ENCODE assay signal across 16 cellular contexts in the genomic region with DNA sequence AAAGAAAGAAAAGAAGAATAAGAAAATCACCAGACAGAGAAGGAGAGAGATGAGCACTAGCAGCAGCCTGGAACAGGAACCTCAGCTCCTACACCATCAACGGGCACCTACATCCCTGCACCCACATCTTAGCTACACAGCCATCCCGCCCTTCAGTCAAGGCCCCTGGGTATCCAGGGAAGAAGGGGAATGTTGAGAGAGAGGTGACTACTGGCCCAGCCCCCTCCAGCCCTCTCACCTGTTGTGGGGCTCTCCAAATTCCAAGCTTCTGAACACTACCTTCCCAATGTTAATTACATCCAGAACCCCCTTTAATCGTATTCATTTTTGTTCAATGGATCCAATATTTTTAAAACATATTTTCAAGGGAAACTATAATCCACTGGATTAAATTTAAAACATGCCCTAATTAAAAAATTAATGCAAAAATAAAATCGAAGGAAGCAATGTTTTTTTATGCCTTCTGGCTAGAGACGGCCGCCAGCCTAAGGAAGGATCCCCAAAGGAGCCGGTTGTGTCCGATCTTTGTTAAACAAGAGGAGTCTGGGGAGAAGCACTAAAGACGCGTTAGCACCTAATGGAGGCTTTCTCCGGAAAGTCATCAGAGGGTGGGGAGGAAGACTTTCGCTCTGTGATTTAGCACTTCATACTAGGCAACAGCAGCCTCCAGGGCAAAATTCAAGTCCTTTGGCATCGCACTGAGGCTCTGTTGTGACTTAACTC. TPM values are rescaled to one million over a fixed set of nuclear protein-coding genes. Genes with fewer than 3 reads are reported as not detected.
DNase-seq lines count a peak whose midpoint lies in the region; ATAC-seq and TF ChIP-seq lines count a peak whose summit lies in the region.
"Had no signal": no experiment of that assay in that cellular context is flagged by ENCODE, and none has a peak within 500 bp of the region (broad histone marks: within the 10 kb centered on the region; RNA-seq: fewer than 3 reads in every experiment).

No MANE protein-coding gene starts in this region.

- no peaks in the 10 kb centered on the region for H3K79me1 ChIP-seq in trophoblast cell (ENCODE audit: low read length)

- H3K4me3 ChIP-seq in MM.1S (ENCODE audit: low read length) (0 out of 2 replicates have a peak overlapping the region, but pooled peaks have one; percentile 14), trophoblast cell (ENCODE audit: low read depth, low read length) (no peak overlapping the region), body of pancreas (no peak overlapping the region)
- H3K4me3 ChIP-seq: lung, SJSA1 had no signal

- no peak overlapping the region for H2BK12ac ChIP-seq in trophoblast cell (ENCODE audit: low read length)

- no peaks in the 10 kb centered on the region for H3K27me3 Mint-ChIP-seq in activated CD8-positive, alpha-beta memory T cell treated with anti-CD3 and anti-CD28 coated beads, Interleukin-2, amount 10 ng/mL, durations not matched to agents 7 days and 5 days
- H3K27me3 Mint-ChIP-seq in central memory CD8-positive, alpha-beta T cell = no peaks in the 10 kb centered on the region

- H2AK5ac ChIP-seq in trophoblast cell (ENCODE audit: low read length) = no peak overlapping the region

- H3K18ac ChIP-seq in trophoblast cell (ENCODE audit: low read length) = peak overlapping the region; percentile 72

- H3K14ac ChIP-seq in trophoblast cell (ENCODE audit: low read length) = no peak overlapping the region

- CTCF ChIA-PET in activated CD8-positive, alpha-beta memory T cell treated with anti-CD3 and anti-CD28 coated beads, Interleukin-2, amount 10 ng/mL, durations not matched to agents 7 days and 5 days (lab: Charles Lee) = interaction anchor here (0.9 to 1.3 kb wide), 2 partner anchors 12 to 62 kb away, joined by 3 to 6 read pairs; no protein-coding TSS in a partner anchor

- peak overlapping the region; percentile 76 for H3K4me3 Mint-ChIP-seq in activated CD8-positive, alpha-beta memory T cell treated with anti-CD3 and anti-CD28 coated beads, Interleukin-2, amount 10 ng/mL, durations not matched to agents 7 days and 5 days
- peak overlapping the region; percentile 62 for H3K4me3 Mint-ChIP-seq in central memory CD8-positive, alpha-beta T cell

- H3K9ac ChIP-seq in MM.1S (ENCODE audit: low read length) (peak overlapping the region; percentile 28; the same call in 1 of the 2 replicates), trophoblast cell (ENCODE audit: low read length) (no peak overlapping the region)

- no peak overlapping the region for H3K4ac ChIP-seq in trophoblast cell (ENCODE audit: low read depth, low read length)

- no peak for TF ChIP-seq POLR2A in body of pancreas (IDR thresholded peaks at IDR 0.05)

- peaks cover 19% of the 10 kb centered on the region for H3F3A ChIP-seq in MM.1S (ENCODE audit: insufficient read depth, low read length)

- H3K9me3 Mint-ChIP-seq in activated CD8-positive, alpha-beta memory T cell treated with anti-CD3 and anti-CD28 coated beads, Interleukin-2, amount 10 ng/mL, durations not matched to agents 7 days and 5 days (ENCODE audit: low read depth) = no peaks in the 10 kb centered on the region
- no peaks in the 10 kb centered on the region for H3K9me3 Mint-ChIP-seq in central memory CD8-positive, alpha-beta T cell

- no peak overlapping the region for H2AFZ ChIP-seq in MM.1S (ENCODE audit: low read length)
- H2AFZ ChIP-seq in trophoblast cell (ENCODE audit: insufficient read depth, low read length, poor library complexity) = no peak overlapping the region

- peaks cover 12% of the 10 kb centered on the region; the same call in 1 of the 2 replicates for H3K36me3 ChIP-seq in MM.1S (replicated peaks; ENCODE audit: insufficient read depth, low read length)
- peaks cover 2 to 15% of the 10 kb centered on the region in 2 experiments for H3K36me3 ChIP-seq in trophoblast cell (ENCODE audit: control insufficient read depth in 1 of 2, insufficient read depth in 2 of 2, low read length in 2 of 2)
- no peaks in the 10 kb centered on the region for H3K36me3 ChIP-seq in body of pancreas (replicated peaks in 1 of 2; ENCODE audit: insufficient read depth in 1 of 2, low read depth in 2 of 2)

- H3K4me2 ChIP-seq in MM.1S (ENCODE audit: low read depth, low read length) = peak overlapping the region; percentile 42
- no peak overlapping the region for H3K4me2 ChIP-seq in trophoblast cell (ENCODE audit: low read length)

- H4K91ac ChIP-seq in trophoblast cell (ENCODE audit: low read depth, low read length) = no peak overlapping the region

- H2BK5ac ChIP-seq in trophoblast cell (ENCODE audit: low read depth, low read length, poor library complexity) = no peak overlapping the region

- H3K27me3 ChIP-seq in MM.1S (replicated peaks; ENCODE audit: insufficient read depth, low read length) (no peaks in the 10 kb centered on the region), trophoblast cell (ENCODE audit: insufficient read depth, low read length) (no peaks in the 10 kb centered on the region), body of pancreas (no peaks in the 10 kb centered on the region)
- H3K27me3 ChIP-seq: brain microvascular endothelial cell, SJSA1 had no signal

- no peak overlapping the region for H4K8ac ChIP-seq in trophoblast cell (ENCODE audit: low read depth, low read length)

- peaks cover 26% of the 10 kb centered on the region for H4K20me1 ChIP-seq in MM.1S (ENCODE audit: insufficient read depth, low read length)

- H3K4me1 ChIP-seq in MM.1S (ENCODE audit: low read length) (peaks cover 43% of the 10 kb centered on the region), trophoblast cell (ENCODE audit: control insufficient read depth in 1 of 2, insufficient read depth in 2 of 2, low read length in 2 of 2) (peaks cover 0 to 2% of the 10 kb centered on the region in 2 experiments), body of pancreas (peaks cover 8% of the 10 kb centered on the region)

- H3K9me2 ChIP-seq in MM.1S (replicated peaks; ENCODE audit: insufficient read depth, low read length) = no peaks in the 10 kb centered on the region

- H3K9me3 ChIP-seq in MM.1S (replicated peaks; ENCODE audit: insufficient read depth, low read length) (no peaks in the 10 kb centered on the region), trophoblast cell (ENCODE audit: insufficient read depth, low read depth, low read length) (no peaks in the 10 kb centered on the region), body of pancreas (no peaks in the 10 kb centered on the region)
- H3K9me3 ChIP-seq: SJSA1 had no signal

- H3K27ac ChIP-seq in MM.1S (ENCODE audit: low read length) (peak overlapping the region; percentile 76; the same call in 1 of the 2 replicates), trophoblast cell (ENCODE audit: low read depth, low read length) (no peak overlapping the region), body of pancreas (no peak overlapping the region)
- H3K27ac ChIP-seq: brain microvascular endothelial cell, SJSA1 had no signal

- TF ChIP-seq CTCF in MM.1S (IDR thresholded peaks at IDR 0.05; ENCODE audit: low read length) (no peak), body of pancreas (IDR thresholded peaks at IDR 0.05) (no peak)

- intact Hi-C loops in sciatic nerve (cut with DNase I) = no loop called here
- intact Hi-C loops in body of pancreas (cut with DNase I) = no loop called here
- intact Hi-C loops in head of caudate nucleus (cut with DNase I) = loop anchor here (10.0 kb wide), 1 partner anchor 66 kb away; the partner anchor contains the start of gene TFIP11

- no peak overlapping the region for H4K12ac ChIP-seq in trophoblast cell (ENCODE audit: low read depth, low read length)

- DNase-seq in activated CD8-positive, alpha-beta memory T cell treated with anti-CD3 and anti-CD28 coated beads, Interleukin-2, amount 10 ng/mL, durations not matched to agents 7 days and 5 days = no peak
- no peak for DNase-seq in activated CD8-positive, alpha-beta memory T cell treated with anti-CD3 and anti-CD28 coated beads, Interleukin-2, amount 50 U/mL, for 4 hours
- DNase-seq in MM.1S (no peak), trophoblast cell (no peak), sciatic nerve (ENCODE audit: low spot score) (no peak), body of pancreas (no peak), head of caudate nucleus (no peak)
- no peak for DNase-seq in central memory CD8-positive, alpha-beta T cell (ENCODE audit: low spot score in 2 of 2)
- DNase-seq: brain microvascular endothelial cell, DMS53, NCI-H1092, substantia nigra had no signal

- peak overlapping the region; percentile 98 for H3K27ac Mint-ChIP-seq in activated CD8-positive, alpha-beta memory T cell treated with anti-CD3 and anti-CD28 coated beads, Interleukin-2, amount 10 ng/mL, durations not matched to agents 7 days and 5 days
- peak overlapping the region; percentile 79 for H3K27ac Mint-ChIP-seq in central memory CD8-positive, alpha-beta T cell (ENCODE audit: low read depth)

- peaks cover 99% of the 10 kb centered on the region for H3K79me2 ChIP-seq in MM.1S (ENCODE audit: low read length)
- H3K79me2 ChIP-seq in trophoblast cell (ENCODE audit: control insufficient read depth, insufficient read depth, low read length, poor library complexity) = no peaks in the 10 kb centered on the region

- no CpG with 5 or more reads among the region's 13 CpGs for WGBS in trophoblast cell (ENCODE audit: extremely low coverage, insufficient coverage, insufficient read length)
- WGBS in body of pancreas, 2 donors = 79 to 82% methylated on average over 13 of the region's 13 CpGs

- H3K36me3 Mint-ChIP-seq in activated CD8-positive, alpha-beta memory T cell treated with anti-CD3 and anti-CD28 coated beads, Interleukin-2, amount 10 ng/mL, durations not matched to agents 7 days and 5 days = peaks cover 40% of the 10 kb centered on the region
- peaks cover 52% of the 10 kb centered on the region for H3K36me3 Mint-ChIP-seq in central memory CD8-positive, alpha-beta T cell (ENCODE audit: insufficient read depth)

- ATAC-seq in activated CD8-positive, alpha-beta memory T cell treated with anti-CD3 and anti-CD28 coated beads, Interleukin-2, amount 10 ng/mL, durations not matched to agents 7 days and 5 days = no peak
- ATAC-seq in central memory CD8-positive, alpha-beta T cell (replicated peaks; ENCODE audit: extremely low read depth, poor library complexity, severe bottlenecking) = no peak
- ATAC-seq in sciatic nerve (no peak), body of pancreas (no peak)

- no peak overlapping the region for H3K23ac ChIP-seq in trophoblast cell (ENCODE audit: low read length)

- peaks cover 71% of the 10 kb centered on the region for H3K4me1 Mint-ChIP-seq in activated CD8-positive, alpha-beta memory T cell treated with anti-CD3 and anti-CD28 coated beads, Interleukin-2, amount 10 ng/mL, durations not matched to agents 7 days and 5 days
- H3K4me1 Mint-ChIP-seq in central memory CD8-positive, alpha-beta T cell = peaks cover 66% of the 10 kb centered on the region

- H2BK120ac ChIP-seq in trophoblast cell (ENCODE audit: insufficient read depth, low read length, poor library complexity) = no peak overlapping the region

RNA-seq across cellular contexts. Expression of gene TPST2, which starts 9.5 kb away (rescaled TPM):
- 10 to 100 TPM; 61.6 to 81.6 TPM for total RNA-seq in activated CD8-positive, alpha-beta memory T cell treated with anti-CD3 and anti-CD28 coated beads, Interleukin-2, amount 10 ng/mL, durations not matched to agents 7 days and 5 days
- polyA plus RNA-seq in trophoblast cell (2013) = 19.1 and 19.8 TPM in 2 replicates
- 26.6 TPM for total RNA-seq in sciatic nerve
- 100 to 1,000 TPM; 547 to 586 TPM for total RNA-seq in body of pancreas

RNA-seq across cellular contexts. Expression of gene CRYBB1, which starts 37.4 kb away (rescaled TPM):
- total RNA-seq in activated CD8-positive, alpha-beta memory T cell treated with anti-CD3 and anti-CD28 coated beads, Interleukin-2, amount 10 ng/mL, durations not matched to agents 7 days and 5 days = under 1 TPM in 1 of 2 experiments, not detected in 1; 0.38 TPM
- not detected in 2 replicates for polyA plus RNA-seq in trophoblast cell (2013)
- 0.76 TPM for total RNA-seq in sciatic nerve
- total RNA-seq in body of pancreas = under 1 TPM in 1 of 2 donors, not detected in 1; 0.52 TPM
- total RNA-seq: HT1080, SJSA1 had no signal

RNA-seq across cellular contexts. Expression of gene CRYBA4, which starts 41.4 kb away (rescaled TPM):
- total RNA-seq in activated CD8-positive, alpha-beta memory T cell treated with anti-CD3 and anti-CD28 coated beads, Interleukin-2, amount 10 ng/mL, durations not matched to agents 7 days and 5 days = under 1 TPM in 1 of 2 experiments, not detected in 1; 0.38 TPM
- polyA plus RNA-seq in trophoblast cell (2013) = not detected in 2 replicates
- total RNA-seq in sciatic nerve = not detected
- total RNA-seq in body of pancreas = not detected
- total RNA-seq: HT1080, lung, omental fat pad, SJSA1 had no signal

Comparison
In these comparisons a context has a peak if more than half of its experiments do, and no peak if none do; other contexts are left out.
1. RNA of gene TPST2, which starts 9.5 kb away (total RNA-seq): 547 to 586 TPM in body of pancreas; 61.6 to 81.6 TPM in activated CD8-positive, alpha-beta memory T cell treated with anti-CD3 and anti-CD28 coated beads, Interleukin-2, amount 10 ng/mL, durations not matched to agents 7 days and 5 days and 26.6 TPM in sciatic nerve (single experiment); every median in the first group is over 4 times any median in the second.